Comparison of ENCODE assay signal across 30 cellular contexts in the genomic region with DNA sequence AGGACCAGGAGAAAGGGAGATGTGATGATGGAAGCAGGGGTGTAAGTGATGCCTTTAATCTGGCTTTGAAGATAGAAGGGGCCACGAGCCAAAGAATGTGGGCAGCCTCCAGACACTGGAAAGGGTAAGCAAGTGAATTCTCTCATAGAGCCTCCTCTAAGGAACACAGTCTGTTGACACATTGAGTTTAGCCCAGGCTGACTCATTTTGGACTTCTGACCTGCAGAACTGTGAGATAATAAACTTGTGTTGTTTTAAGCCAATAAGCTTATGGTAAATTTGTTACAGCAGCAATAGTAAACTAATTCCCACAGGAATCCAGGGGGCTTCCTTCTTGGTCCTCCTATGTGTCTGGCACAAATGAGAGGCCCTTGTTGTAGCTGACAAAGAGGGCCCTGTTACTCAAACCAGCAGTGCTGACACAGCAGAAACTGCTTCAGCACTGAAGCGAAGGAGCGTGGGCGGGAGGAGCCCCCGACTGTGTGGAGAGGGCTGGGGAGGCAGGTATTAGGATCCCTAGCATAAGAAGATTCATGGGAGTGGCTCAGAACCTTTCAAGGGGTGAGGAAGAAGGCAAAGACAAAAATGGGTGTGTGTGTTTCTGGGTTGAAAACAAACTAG.
DNase-seq lines count a peak whose midpoint lies in the region; ATAC-seq and TF ChIP-seq lines count a peak whose summit lies in the region.
"Had no signal": no experiment of that assay in that cellular context is flagged by ENCODE, and none has a peak within 500 bp of the region (broad histone marks: within the 10 kb centered on the region; RNA-seq: fewer than 3 reads in every experiment).

No MANE protein-coding gene starts in this region.

- DNase-seq in body of pancreas (no peak), fibroblast of the aortic adventitia (ENCODE audit: low read depth) (peak; percentile 6), neural crest cell (ENCODE audit: low read depth, low spot score) (no peak), SKM-1 treated with dmso at 0.1 percent for 144 hours (lab: John Stamatoyannopoulos, UW; ENCODE audit: unreplicated experiment) (no peak), NCI-H1092 treated with DMSO at 0.1 percent for 48 hours (lab: John Stamatoyannopoulos, UW) (no peak), neural progenitor cell (ENCODE audit: low spot score) (no peak)
- DNase-seq: activated CD4-positive, alpha-beta memory T cell treated with anti-CD3 and anti-CD28 coated beads for 36 hours; activated CD4-positive, alpha-beta T cell treated with anti-CD3 and anti-CD28 coated beads for 1 hour; activated naive CD4-positive, alpha-beta T cell; activated T-cell treated with anti-CD3 and anti-CD28 coated beads, Interleukin-2, amount 50 U/mL, for 72 hours; BE2C; DMS153; glutamatergic neuron; islet precursor cell; left ventricle myocardium superior; naive B cell; NCI-H1417; NCI-H2029 treated with DMSO at 0.1 percent for 48 hours; NCI-H524 treated with DMSO at 0.1 percent for 48 hours; occipital lobe; SHP77; stimulated activated CD4-positive, alpha-beta T cell treated with anti-CD3 and anti-CD28 coated beads, Interleukin-15, amount 100 ng/mL, for 24 hours; stimulated activated CD4-positive, alpha-beta T cell treated with anti-CD3 and anti-CD28 coated beads, Interleukin-4, amount 100 ng/mL, for 4 hours had no signal

- H4K20me1 ChIP-seq in neural progenitor cell (ENCODE audit: low read depth) = no peaks in the 10 kb centered on the region

- H3K27me3 Mint-ChIP-seq in neural crest cell (ENCODE audit: low read depth) (no peaks in the 10 kb centered on the region), neural progenitor cell (ENCODE audit: insufficient read depth, low read depth) (peaks cover 2% of the 10 kb centered on the region)
- H3K27me3 Mint-ChIP-seq: activated CD4-positive, alpha-beta memory T cell treated with anti-CD3 and anti-CD28 coated beads for 36 hours; naive B cell had no signal

- H3F3A ChIP-seq in neural progenitor cell (ENCODE audit: low read depth) = no peaks in the 10 kb centered on the region

- TF ChIP-seq POLR2A in body of pancreas (IDR thresholded peaks at IDR 0.05) = no peak

- H3K9ac ChIP-seq in neural progenitor cell = no peak overlapping the region

- H3K27ac ChIP-seq in HEK293 (ENCODE audit: extremely low read depth, low read depth, low read length) (no peak overlapping the region), body of pancreas (no peak overlapping the region), neural progenitor cell (no peak overlapping the region)
- H3K27ac ChIP-seq: prostate gland, tibial nerve had no signal

- peaks cover 4% of the 10 kb centered on the region for H3K36me3 Mint-ChIP-seq in neural crest cell (ENCODE audit: low read depth)
- H3K36me3 Mint-ChIP-seq in neural progenitor cell = no peaks in the 10 kb centered on the region
- H3K36me3 Mint-ChIP-seq: brain had no signal

- H2AFZ ChIP-seq in neural progenitor cell (replicated peaks) = no peak overlapping the region

- H3K9me3 Mint-ChIP-seq in neural crest cell = peaks cover 5% of the 10 kb centered on the region
- peaks cover 3% of the 10 kb centered on the region for H3K9me3 Mint-ChIP-seq in neural progenitor cell

- no peaks in the 10 kb centered on the region for H3K9me3 ChIP-seq in HEK293 (ENCODE audit: control insufficient read depth, insufficient read depth, low read depth, low read length)
- no peaks in the 10 kb centered on the region for H3K9me3 ChIP-seq in body of pancreas
- no peaks in the 10 kb centered on the region for H3K9me3 ChIP-seq in neural progenitor cell (ENCODE audit: low read depth)
- H3K9me3 ChIP-seq: BE2C, HAP-1, prostate gland had no signal

- H3K4me2 ChIP-seq in neural progenitor cell = no peak overlapping the region

- intact Hi-C loops in body of pancreas (cut with DNase I) = no loop called here

- H3K27me3 ChIP-seq in body of pancreas (no peaks in the 10 kb centered on the region), neural progenitor cell (no peaks in the 10 kb centered on the region)
- H3K27me3 ChIP-seq: BE2C, tibial nerve had no signal

- no peaks in the 10 kb centered on the region for H3K4me1 Mint-ChIP-seq in neural crest cell
- peaks cover under 1% of the 10 kb centered on the region for H3K4me1 Mint-ChIP-seq in neural progenitor cell

- H3K4me3 Mint-ChIP-seq in neural crest cell (no peak overlapping the region), neural progenitor cell (no peak overlapping the region)
- H3K4me3 Mint-ChIP-seq: activated CD4-positive, alpha-beta memory T cell treated with anti-CD3 and anti-CD28 coated beads for 36 hours; activated T-cell treated with anti-CD3 and anti-CD28 coated beads, Interleukin-2, amount 50 U/mL, for 72 hours; brain had no signal

- CTCF ChIA-PET in HEK293 (lab: Yijun Ruan, JAX) = no interaction called here

- H3K27ac Mint-ChIP-seq in neural crest cell (ENCODE audit: unreplicated experiment) = peak overlapping the region; percentile 13
- H3K27ac Mint-ChIP-seq in neural progenitor cell = no peak overlapping the region
- H3K27ac Mint-ChIP-seq: activated CD4-positive, alpha-beta memory T cell treated with anti-CD3 and anti-CD28 coated beads for 36 hours; activated T-cell treated with anti-CD3 and anti-CD28 coated beads, Interleukin-2, amount 50 U/mL, for 72 hours; brain had no signal

- POLR2A ChIA-PET in HEK293 (lab: Yijun Ruan, JAX) = no interaction called here

- H3K4me3 ChIP-seq in HEK293 (ENCODE audit: low read depth, low read length) (no peak overlapping the region), body of pancreas (no peak overlapping the region), fibroblast of the aortic adventitia (ENCODE audit: low read depth, low read length) (no peak overlapping the region), neural progenitor cell (no peak overlapping the region)
- H3K4me3 ChIP-seq: HAP-1, prostate gland, tibial nerve had no signal

- no peak for TF ChIP-seq CTCF in HEK293 (tag by site-specific recombination; IDR thresholded peaks at IDR 0.05)
- no peak for TF ChIP-seq CTCF in body of pancreas (IDR thresholded peaks at IDR 0.05)
- TF ChIP-seq CTCF in fibroblast of the aortic adventitia (IDR thresholded peaks at IDR 0.05; ENCODE audit: insufficient read depth, low read length) = no peak
- no peak for TF ChIP-seq CTCF in neural crest cell (conservative IDR thresholded peaks at IDR 0.05)
- no peak for TF ChIP-seq CTCF in neural progenitor cell (IDR thresholded peaks at IDR 0.05)

- H3K4me1 ChIP-seq in HEK293 (ENCODE audit: control insufficient read depth, insufficient read depth, low read length) = 0 out of 2 replicates have a peak, but pooled peaks cover 3% of the 10 kb centered on the region
- H3K4me1 ChIP-seq in body of pancreas = peaks cover 10% of the 10 kb centered on the region
- H3K4me1 ChIP-seq in neural progenitor cell = peaks cover under 1% of the 10 kb centered on the region
- H3K4me1 ChIP-seq: BE2C, HAP-1, prostate gland had no signal

- 94% methylated on average over 5 of the region's 5 CpGs for WGBS in body of pancreas, 2 donors

- H3K79me2 ChIP-seq in neural progenitor cell (ENCODE audit: low read depth) = no peaks in the 10 kb centered on the region

- H3K36me3 ChIP-seq in HEK293 (ENCODE audit: control insufficient read depth in 2 of 2, insufficient read depth in 1 of 2, low read length in 2 of 2) (no peaks in the 10 kb centered on the region), body of pancreas (replicated peaks in 1 of 2; ENCODE audit: insufficient read depth in 1 of 2, low read depth in 2 of 2) (no peaks in the 10 kb centered on the region), neural progenitor cell (no peaks in the 10 kb centered on the region)
- H3K36me3 ChIP-seq: BE2C, HAP-1, prostate gland, tibial nerve had no signal

- ATAC-seq in body of pancreas (peak; percentile 33), HG02970 (IDR thresholded peaks at IDR 0.05; ENCODE audit: low FRiP score, unreplicated experiment) (no peak)
- ATAC-seq: activated T-cell treated with anti-CD3 and anti-CD28 coated beads, Interleukin-2, amount 50 U/mL, for 72 hours; left ventricle myocardium superior; Panc1 had no signal

TF ChIP-seq in HEK293, 187 proteins besides CTCF, POLR2A, EP300 and RAD21 (continues in another document):
- TF ChIP-seq SP7 (tag by site-specific recombination; IDR thresholded peaks at IDR 0.05) = no peak
- TF ChIP-seq, protein P1, sequence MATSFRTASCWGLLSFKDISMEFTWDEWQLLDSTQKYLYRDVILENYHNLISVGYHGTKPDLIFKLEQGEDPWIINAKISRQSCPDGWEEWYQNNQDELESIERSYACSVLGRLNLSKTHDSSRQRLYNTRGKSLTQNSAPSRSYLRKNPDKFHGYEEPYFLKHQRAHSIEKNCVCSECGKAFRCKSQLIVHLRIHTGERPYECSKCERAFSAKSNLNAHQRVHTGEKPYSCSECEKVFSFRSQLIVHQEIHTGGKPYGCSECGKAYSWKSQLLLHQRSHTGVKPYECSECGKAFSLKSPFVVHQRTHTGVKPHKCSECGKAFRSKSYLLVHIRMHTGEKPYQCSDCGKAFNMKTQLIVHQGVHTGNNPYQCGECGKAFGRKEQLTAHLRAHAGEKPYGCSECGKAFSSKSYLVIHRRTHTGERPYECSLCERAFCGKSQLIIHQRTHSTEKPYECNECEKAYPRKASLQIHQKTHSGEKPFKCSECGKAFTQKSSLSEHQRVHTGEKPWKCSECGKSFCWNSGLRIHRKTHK (tag by site-specific recombination; IDR thresholded peaks at IDR 0.05) = no peak
- no peak for TF ChIP-seq ZNF76 (tag by site-specific recombination; IDR thresholded peaks at IDR 0.05; ENCODE audit: borderline replicate concordance, low read depth)
- TF ChIP-seq, protein P2, sequence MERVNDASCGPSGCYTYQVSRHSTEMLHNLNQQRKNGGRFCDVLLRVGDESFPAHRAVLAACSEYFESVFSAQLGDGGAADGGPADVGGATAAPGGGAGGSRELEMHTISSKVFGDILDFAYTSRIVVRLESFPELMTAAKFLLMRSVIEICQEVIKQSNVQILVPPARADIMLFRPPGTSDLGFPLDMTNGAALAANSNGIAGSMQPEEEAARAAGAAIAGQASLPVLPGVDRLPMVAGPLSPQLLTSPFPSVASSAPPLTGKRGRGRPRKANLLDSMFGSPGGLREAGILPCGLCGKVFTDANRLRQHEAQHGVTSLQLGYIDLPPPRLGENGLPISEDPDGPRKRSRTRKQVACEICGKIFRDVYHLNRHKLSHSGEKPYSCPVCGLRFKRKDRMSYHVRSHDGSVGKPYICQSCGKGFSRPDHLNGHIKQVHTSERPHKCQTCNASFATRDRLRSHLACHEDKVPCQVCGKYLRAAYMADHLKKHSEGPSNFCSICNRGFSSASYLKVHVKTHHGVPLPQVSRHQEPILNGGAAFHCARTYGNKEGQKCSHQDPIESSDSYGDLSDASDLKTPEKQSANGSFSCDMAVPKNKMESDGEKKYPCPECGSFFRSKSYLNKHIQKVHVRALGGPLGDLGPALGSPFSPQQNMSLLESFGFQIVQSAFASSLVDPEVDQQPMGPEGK (tag by site-specific recombination; IDR thresholded peaks at IDR 0.05) = no peak
- peak; percentile 81 for TF ChIP-seq SETDB1 (IDR thresholded peaks at IDR 0.05; ENCODE audit: insufficient read length, low read length)
